24 cellular contexts compared by ENCODE assay signal in genomic region chr12:9273276-9273675, GRCh38.
DNase-seq lines count a peak whose midpoint lies in the region; ATAC-seq and TF ChIP-seq lines count a peak whose summit lies in the region.
"Had no signal": no experiment of that assay in that cellular context is flagged by ENCODE, and none has a peak within 500 bp of the region (broad histone marks: within the 10 kb centered on the region; RNA-seq: fewer than 3 reads in every experiment).

No MANE protein-coding gene starts in this region.

- no peaks in the 10 kb centered on the region for H4K20me1 ChIP-seq in osteoblast (ENCODE audit: insufficient read depth, low read length)

- no peak overlapping the region for H3K27ac ChIP-seq in osteoblast (ENCODE audit: low read depth, low read length)
- H3K27ac ChIP-seq: body of pancreas, hepatocyte, stomach, upper lobe of left lung had no signal

- DNase-seq in DMS53 treated with DMSO at 0.1 percent for 48 hours (lab: John Stamatoyannopoulos, UW; ENCODE audit: unreplicated experiment) (peak; percentile 14), LNCaP clone FGC (ENCODE audit: low read depth) (peak; percentile 62), dedifferentiated amniotic fluid mesenchymal stem cell (ENCODE audit: extremely low spot score) (peak; percentile 49), osteoblast (ENCODE audit: insufficient read length, low spot score, missing footprints) (peak; percentile 29), SW480 (ENCODE audit: low spot score) (no peak), Kasumi-1 (lab: John Stamatoyannopoulos, UW) (no peak)
- DNase-seq: activated CD4-positive, alpha-beta memory T cell treated with anti-CD3 and anti-CD28 coated beads, Interleukin-2, amount 10 ng/mL, durations not matched to agents 7 days and 5 days; activated T-cell treated with anti-CD3 and anti-CD28 coated beads, Interleukin-2, amount 50 U/mL, for 4 hours; body of pancreas; islet precursor cell; MV-4-11; naive thymus-derived CD8-positive, alpha-beta T cell; NCI-H2029 treated with DMSO at 0.1 percent for 48 hours; NCI-H526; SHP77 treated with DMSO at 0.1 percent for 48 hours; stimulated activated CD4-positive, alpha-beta T cell treated with anti-CD3 and anti-CD28 coated beads, Interleukin-2, amount 100 ng/mL, for 48 hours; stomach; T-helper 17 cell; upper lobe of left lung had no signal

- H3K36me3 ChIP-seq in osteoblast (ENCODE audit: insufficient read depth, low read length): no peaks in the 10 kb centered on the region
- H3K36me3 ChIP-seq: stomach, upper lobe of left lung had no signal

- TF ChIP-seq CTCF in LNCaP clone FGC (IDR thresholded peaks at IDR 0.05; ENCODE audit: control insufficient read depth, extremely low read depth, insufficient read depth) (no peak), osteoblast (IDR thresholded peaks at IDR 0.05; ENCODE audit: extremely low read depth, low read depth, low read length) (no peak)

- ATAC-seq in HG03025 (IDR thresholded peaks at IDR 0.05; ENCODE audit: low FRiP score, unreplicated experiment): no peak
- ATAC-seq in HG03196 (IDR thresholded peaks at IDR 0.05; ENCODE audit: unreplicated experiment): no peak
- ATAC-seq: activated T-cell treated with anti-CD3 and anti-CD28 coated beads, Interleukin-2, amount 50 U/mL, for 4 hours; body of pancreas; HepG2; naive thymus-derived CD8-positive, alpha-beta T cell; T-helper 17 cell; WTC11 had no signal

- H3K27me3 ChIP-seq in osteoblast (ENCODE audit: insufficient read depth, low read length): peaks cover 15% of the 10 kb centered on the region
- H3K27me3 ChIP-seq: body of pancreas, hepatocyte, stomach, upper lobe of left lung had no signal

- no peak overlapping the region for H2AFZ ChIP-seq in osteoblast (ENCODE audit: low read length)
- H2AFZ ChIP-seq: hepatocyte had no signal

- H3K4me2 ChIP-seq in osteoblast (ENCODE audit: insufficient read depth, low read length): no peak overlapping the region
- H3K4me2 ChIP-seq: hepatocyte had no signal

- H3K79me2 ChIP-seq in osteoblast (ENCODE audit: insufficient read depth, low read length): no peaks in the 10 kb centered on the region
- H3K79me2 ChIP-seq: hepatocyte had no signal

- H3K4me3 ChIP-seq in LNCaP clone FGC (ENCODE audit: low read depth, low read length) (no peak overlapping the region), osteoblast (ENCODE audit: insufficient read depth, low read length) (no peak overlapping the region)
- H3K4me3 ChIP-seq: body of pancreas, hepatocyte, stomach, upper lobe of left lung had no signal

- H3K4me1 ChIP-seq in osteoblast (ENCODE audit: insufficient read depth, low read length): peaks cover 3% of the 10 kb centered on the region
- H3K4me1 ChIP-seq: body of pancreas, stomach, upper lobe of left lung had no signal

- H3K9me3 ChIP-seq in osteoblast (ENCODE audit: low read depth, low read length): no peaks in the 10 kb centered on the region
- H3K9me3 ChIP-seq: body of pancreas, stomach, upper lobe of left lung had no signal

Comparison
In these comparisons a context has a peak if more than half of its experiments do, and no peak if none do; other contexts are left out.
1. DNase-seq: peak in DMS53 treated with DMSO at 0.1 percent for 48 hours (single experiment), LNCaP clone FGC (single experiment), dedifferentiated amniotic fluid mesenchymal stem cell (single experiment) and osteoblast (single experiment); none in SW480 (single experiment) and Kasumi-1 (0 of 2).